In genomic region chr19:8041553-8041952, GRCh38 we compare ENCODE assay signal across 1 cellular context.
TF ChIP-seq lines count a peak whose summit lies in the region.

No MANE protein-coding gene starts in this region.

TF ChIP-seq in HEK293, 187 proteins besides CTCF, POLR2A, EP300 and RAD21:
- TF ChIP-seq INSM2 (tag by site-specific recombination; IDR thresholded peaks at IDR 0.05), result no peak
- peak; percentile 97 for TF ChIP-seq ZFHX2 (tag by site-specific recombination; conservative IDR thresholded peaks at IDR 0.05)
- peak; percentile 98 for TF ChIP-seq EGR2 (tag by site-specific recombination; IDR thresholded peaks at IDR 0.05; ENCODE audit: low read depth)
- TF ChIP-seq KLF9 (tag by site-specific recombination; IDR thresholded peaks at IDR 0.05; ENCODE audit: low read depth), result no peak
- TF ChIP-seq ZIC2 (tag by site-specific recombination; IDR thresholded peaks at IDR 0.05), result peak; percentile 89
- no peak for TF ChIP-seq ZNF114 (tag by site-specific recombination; IDR thresholded peaks at IDR 0.05)
- no peak for TF ChIP-seq ZNF791 (tag by site-specific recombination; IDR thresholded peaks at IDR 0.05)
- TF ChIP-seq GLIS1 (tag by site-specific recombination; IDR thresholded peaks at IDR 0.05), result peak; percentile 65
